ENCODE assay signal across 27 cellular contexts in genomic region chr1:229975047-229975446, GRCh38.
"Had no signal": no experiment of that assay in that cellular context is flagged by ENCODE, and none has a peak within 500 bp of the region (broad histone marks: within the 10 kb centered on the region; RNA-seq: fewer than 3 reads in every experiment).

No MANE protein-coding gene starts in this region.

- H3K4me1 ChIP-seq: stomach, testis, thyroid gland, tibial artery, tibial nerve, upper lobe of left lung, upper lobe of right lung, uterus, vagina had no signal

- H3K27me3 ChIP-seq: stomach, suprapubic skin, testis, thyroid gland, tibial artery, tibial nerve, transverse colon, upper lobe of left lung, upper lobe of right lung, uterus, vagina had no signal

- H3K9me3 ChIP-seq: suprapubic skin, testis, thoracic aorta, thyroid gland, upper lobe of right lung, uterus, vagina had no signal

- H3K27ac ChIP-seq: stomach, suprapubic skin, testis, thoracic aorta, thyroid gland, tibial artery, tibial nerve, transverse colon, upper lobe of left lung, upper lobe of right lung, uterus, vagina had no signal

- FAIRE-seq: urothelium cell line had no signal

- H3K36me3 ChIP-seq: stomach, suprapubic skin, thoracic aorta, thyroid gland, tibial artery, tibial nerve, transverse colon, upper lobe of left lung, upper lobe of right lung, uterus, vagina had no signal

- H3K4me3 ChIP-seq: stomach, suprapubic skin, testis, thoracic aorta, thyroid gland, tibial artery, tibial nerve, transverse colon, upper lobe of left lung, upper lobe of right lung, uterus, vagina had no signal

- ATAC-seq: stimulated activated effector memory CD8-positive, alpha-beta T cell treated with anti-CD3 and anti-CD28 coated beads, Interleukin-12 subunit alpha, Interleukin-12 subunit beta, amount 100 ng/mL, for 72 hours; stimulated activated memory B cell treated with anti-CD40 and anti-IgM and Interleukin-4, amounts not matched to agents 10 μg/mL and 1 μg/mL and 100 μg/mL, for 72 hours; stimulated activated naive B cell treated with anti-CD40 and anti-IgM and Interleukin-4, amounts not matched to agents 10 μg/mL and 1 μg/mL and 100 μg/mL, for 72 hours; stimulated activated naive CD8-positive, alpha-beta T cell treated with anti-CD3 and anti-CD28 coated beads, Interleukin-15, amount 100 ng/mL, for 72 hours; stimulated activated naive CD8-positive, alpha-beta T cell treated with anti-CD3 and anti-CD28 coated beads, Interleukin-15, Interleukin-2, amounts not matched to agents 100 U/mL and 50 U/mL, for 24 hours; upper lobe of right lung had no signal

- DNase-seq: stimulated activated CD4-positive, alpha-beta T cell treated with anti-CD3 and anti-CD28 coated beads, Interleukin-2, amount 100 ng/mL, for 48 hours; stimulated activated CD4-positive, alpha-beta T cell treated with anti-CD3 and anti-CD28 coated beads, Interleukin-4, amount 100 ng/mL, for 1 hour; stimulated activated CD4-positive, alpha-beta T cell treated with anti-CD3 and anti-CD28 coated beads, Interleukin-4, amount 100 ng/mL, for 24 hours; stimulated activated CD4-positive, alpha-beta T cell treated with anti-CD3 and anti-CD28 coated beads, Interleukin-4, amount 100 ng/mL, for 4 hours; stimulated activated CD8-positive, alpha-beta memory T cell treated with anti-CD3 and anti-CD28 coated beads, Interleukin-4, amount 100 ng/mL, for 48 hours; stimulated activated naive B cell treated with anti-CD40 and anti-IgM and Interleukin-4, amounts not matched to agents 10 μg/mL and 1 μg/mL and 100 μg/mL, for 72 hours; stimulated activated naive CD4-positive, alpha-beta T cell; stimulated activated naive CD4-positive, alpha-beta T cell treated with Interleukin-2 at 50 U/mL for 16 hours; stimulated activated naive CD8-positive, alpha-beta T cell treated with anti-CD3 and anti-CD28 coated beads, Interleukin-15, amount 100 ng/mL, for 72 hours; stimulated activated naive CD8-positive, alpha-beta T cell treated with anti-CD3 and anti-CD28 coated beads, Interleukin-15, Interleukin-2, amounts not matched to agents 100 U/mL and 50 U/mL, for 24 hours; stomach; substantia nigra; testis; thyroid gland; tibial artery; transverse colon; trophoblast cell; upper lobe of left lung; upper lobe of right lung; uterus had no signal
